Comparison of ENCODE assay signal across 9 cellular contexts in genomic region chr7:112898432-112899290, GRCh38.
A peak's percentile ranks its signal among the peaks of the same experiment; 100 is the strongest.
DNase-seq lines count a peak whose midpoint lies in the region; ATAC-seq, FAIRE-seq and TF ChIP-seq lines count a peak whose summit lies in the region.
"Had no signal": no experiment of that assay in that cellular context is flagged by ENCODE, and none has a peak within 500 bp of the region (broad histone marks: within the 10 kb centered on the region; RNA-seq: fewer than 3 reads in every experiment).

No MANE protein-coding gene starts in this region.

- H3K27ac Mint-ChIP-seq in activated T-helper 2 cell treated with anti-CD3 and anti-CD28 coated beads, Interferon-gamma antibody, Interleukin-2, Interleukin-4, amounts not matched to agents 10 μg/mL and 5 μg/mL and 100 μg/mL, durations not matched to agents 14 hours and 24 hours and 36 hours, result no peak overlapping the region
- H3K27ac Mint-ChIP-seq: T-helper 1 cell treated with Interleukin-12 subunit alpha and Interleukin-12 subunit beta and Interleukin-4 antibody, amounts not matched to agents 30 μg/mL and 1 μg/mL, for 36 hours had no signal

- H3K4me3 ChIP-seq in BJ (ENCODE audit: low read depth, low read length) (no peak overlapping the region), esophagus squamous epithelium (no peak overlapping the region), neural cell (ENCODE audit: low read length) (no peak overlapping the region)

- H3K9ac ChIP-seq in neural cell (ENCODE audit: low read length), result no peak overlapping the region

- no peak for TF ChIP-seq EP300 in neural cell (conservative IDR thresholded peaks at IDR 0.05; ENCODE audit: poor library complexity, severe bottlenecking)

- no peaks in the 10 kb centered on the region for H3F3A ChIP-seq in neural cell (ENCODE audit: insufficient read depth, low read length, poor library complexity, severe bottlenecking)

- CTCF ChIA-PET in BJ (lab: Yijun Ruan, JAX), result interaction anchor here (0.6 to 2.5 kb wide), 11 partner anchors 9 to 526 kb away, joined by 3 to 12 read pairs (median 3); a partner anchor contains a TSS

- POLR2A ChIA-PET in BJ (lab: Charles Lee), result no interaction called here

- TF ChIP-seq RAD21 in neural cell (conservative IDR thresholded peaks at IDR 0.05), result peak; percentile 55

- H2AFZ ChIP-seq in neural cell (ENCODE audit: low read depth, low read length), result no peak overlapping the region

- H3K4me2 ChIP-seq in neural cell (ENCODE audit: low read length), result no peak overlapping the region

- FAIRE-seq in GM18507 (lab: Jason Lieb, UNC), result peak; percentile 71
- peak; percentile 53 for FAIRE-seq in TTC549 (lab: Jason Lieb, UNC)

- no peaks in the 10 kb centered on the region for H3K27me3 ChIP-seq in BJ (ENCODE audit: control insufficient read depth, insufficient read depth, low read length)
- H3K27me3 ChIP-seq in esophagus squamous epithelium, result no peaks in the 10 kb centered on the region
- H3K27me3 ChIP-seq in neural cell (ENCODE audit: insufficient read depth, low read depth, low read length), result no peaks in the 10 kb centered on the region

- peak; percentile 90 for ATAC-seq in HG02884 (IDR thresholded peaks at IDR 0.05; ENCODE audit: unreplicated experiment)

- no peaks in the 10 kb centered on the region for H3K9me3 Mint-ChIP-seq in activated T-helper 2 cell treated with anti-CD3 and anti-CD28 coated beads, Interferon-gamma antibody, Interleukin-2, Interleukin-4, amounts not matched to agents 10 μg/mL and 5 μg/mL and 100 μg/mL, durations not matched to agents 14 hours and 24 hours and 36 hours
- H3K9me3 Mint-ChIP-seq: T-helper 1 cell treated with Interleukin-12 subunit alpha and Interleukin-12 subunit beta and Interleukin-4 antibody, amounts not matched to agents 30 μg/mL and 1 μg/mL, for 36 hours had no signal

- H3K27me3 Mint-ChIP-seq in activated T-helper 2 cell treated with anti-CD3 and anti-CD28 coated beads, Interferon-gamma antibody, Interleukin-2, Interleukin-4, amounts not matched to agents 10 μg/mL and 5 μg/mL and 100 μg/mL, durations not matched to agents 14 hours and 24 hours and 36 hours (ENCODE audit: low read depth), result no peaks in the 10 kb centered on the region

- H3K9me3 ChIP-seq in esophagus squamous epithelium (no peaks in the 10 kb centered on the region), neural cell (ENCODE audit: low read length) (peaks cover 4% of the 10 kb centered on the region)

- TF ChIP-seq POLR2A in esophagus squamous epithelium (IDR thresholded peaks at IDR 0.05), result no peak

- H3K27ac ChIP-seq in esophagus squamous epithelium (no peak overlapping the region), neural cell (ENCODE audit: low read length) (no peak overlapping the region)

- TF ChIP-seq CTCF in BJ (IDR thresholded peaks at IDR 0.05; ENCODE audit: insufficient read depth, low read depth, low read length) (peak; percentile 77), esophagus squamous epithelium (IDR thresholded peaks at IDR 0.05) (peak in 5 of 6 experiments; percentile 49 to 83 (median 59)), neural cell (IDR thresholded peaks at IDR 0.05; ENCODE audit: poor library complexity, severe bottlenecking) (peak; percentile 47)

- H3K9me2 ChIP-seq in neural cell (ENCODE audit: insufficient read depth, low read length), result no peaks in the 10 kb centered on the region

- intact Hi-C loops in esophagus squamous epithelium (cut with DNase I), result loop anchor here (10.0 kb wide), 1 partner anchor 344 kb away; no protein-coding TSS in a partner anchor
- intact Hi-C loops in activated T-helper 2 cell treated with anti-CD3 and anti-CD28 coated beads, Interferon-gamma antibody, Interleukin-2, Interleukin-4, amounts not matched to agents 10 μg/mL and 5 μg/mL and 100 μg/mL, durations not matched to agents 14 hours and 24 hours and 36 hours (cut with micrococcal nuclease), result loop anchor here (2.0 to 5.0 kb wide), 2 partner anchors 348 to 524 kb away; no protein-coding TSS in a partner anchor

- H3K4me1 ChIP-seq in esophagus squamous epithelium, result no peaks in the 10 kb centered on the region

- no peaks in the 10 kb centered on the region for H3K4me1 Mint-ChIP-seq in activated T-helper 2 cell treated with anti-CD3 and anti-CD28 coated beads, Interferon-gamma antibody, Interleukin-2, Interleukin-4, amounts not matched to agents 10 μg/mL and 5 μg/mL and 100 μg/mL, durations not matched to agents 14 hours and 24 hours and 36 hours (ENCODE audit: low read depth)

- no peak for DNase-seq in BJ (ENCODE audit: low read depth)
- DNase-seq in GM18507 (ENCODE audit: extremely low spot score, insufficient read length, low read depth), result no peak
- DNase-seq in NCI-H187 treated with DMSO at 0.1 percent for 48 hours (lab: John Stamatoyannopoulos, UW), result peak; percentile 30
- DNase-seq in esophagus squamous epithelium (lab: John Stamatoyannopoulos, UW), result no peak
- no peak for DNase-seq in activated T-helper 2 cell treated with anti-CD3 and anti-CD28 coated beads, Interferon-gamma antibody, Interleukin-2, Interleukin-4, amounts not matched to agents 10 μg/mL and 5 μg/mL and 100 μg/mL, durations not matched to agents 14 hours and 24 hours and 36 hours (ENCODE audit: low spot score)

- no peak overlapping the region for H3K4me3 Mint-ChIP-seq in activated T-helper 2 cell treated with anti-CD3 and anti-CD28 coated beads, Interferon-gamma antibody, Interleukin-2, Interleukin-4, amounts not matched to agents 10 μg/mL and 5 μg/mL and 100 μg/mL, durations not matched to agents 14 hours and 24 hours and 36 hours (ENCODE audit: low read depth)
- H3K4me3 Mint-ChIP-seq: T-helper 1 cell treated with Interleukin-12 subunit alpha and Interleukin-12 subunit beta and Interleukin-4 antibody, amounts not matched to agents 30 μg/mL and 1 μg/mL, for 36 hours had no signal

- peaks cover 12% of the 10 kb centered on the region for H3K79me2 ChIP-seq in neural cell (replicated peaks; ENCODE audit: insufficient read depth, low read length)

- H3K36me3 ChIP-seq in BJ (ENCODE audit: control insufficient read depth, insufficient read depth, low read length) (no peaks in the 10 kb centered on the region), esophagus squamous epithelium (peaks cover 0 to 13% (median 5%) of the 10 kb centered on the region in 3 donors), neural cell (ENCODE audit: insufficient read depth, low read length) (peaks cover 4% of the 10 kb centered on the region)

- H4K20me1 ChIP-seq in neural cell (ENCODE audit: insufficient read depth), result no peaks in the 10 kb centered on the region

- H3K36me3 Mint-ChIP-seq in activated T-helper 2 cell treated with anti-CD3 and anti-CD28 coated beads, Interferon-gamma antibody, Interleukin-2, Interleukin-4, amounts not matched to agents 10 μg/mL and 5 μg/mL and 100 μg/mL, durations not matched to agents 14 hours and 24 hours and 36 hours (ENCODE audit: low read depth), result peaks cover 7% of the 10 kb centered on the region

TF ChIP-seq in neural cell, 6 proteins besides CTCF, POLR2A, EP300 and RAD21:
- TF ChIP-seq SMC3 (conservative IDR thresholded peaks at IDR 0.05; ENCODE audit: poor library complexity) (peak; percentile 41), MXI1 (conservative IDR thresholded peaks at IDR 0.05; ENCODE audit: poor library complexity, severe bottlenecking) (no peak)
